ENCODE assay signal across 13 cellular contexts in genomic region chr9:4690144-4690543, GRCh38. TPM values are rescaled to one million over a fixed set of nuclear protein-coding genes. Genes with fewer than 3 reads are reported as not detected.
A peak's percentile ranks its signal among the peaks of the same experiment; 100 is the strongest.
DNase-seq lines count a peak whose midpoint lies in the region; ATAC-seq and TF ChIP-seq lines count a peak whose summit lies in the region.
"Had no signal": no experiment of that assay in that cellular context is flagged by ENCODE, and none has a peak within 500 bp of the region (broad histone marks: within the 10 kb centered on the region; RNA-seq: fewer than 3 reads in every experiment).

No MANE protein-coding gene starts in this region.

- H3K27ac Mint-ChIP-seq in CD4-positive, alpha-beta T cell = peak overlapping the region; percentile 34
- H3K27ac Mint-ChIP-seq in activated CD8-positive, alpha-beta T cell treated with anti-CD3 and anti-CD28 coated beads, Interleukin-2, amount 10 ng/mL, durations not matched to agents 7 days and 5 days = peak overlapping the region; percentile 26

- H3K27ac ChIP-seq in CD4-positive, alpha-beta T cell (ENCODE audit: low read depth, low read length) = no peak overlapping the region
- H3K27ac ChIP-seq: upper lobe of left lung had no signal

- H3K27me3 Mint-ChIP-seq in CD4-positive, alpha-beta T cell = no peaks in the 10 kb centered on the region
- no peaks in the 10 kb centered on the region for H3K27me3 Mint-ChIP-seq in activated CD8-positive, alpha-beta T cell treated with anti-CD3 and anti-CD28 coated beads, Interleukin-2, amount 10 ng/mL, durations not matched to agents 7 days and 5 days (ENCODE audit: low read depth)

- no peak overlapping the region for H3K4me3 Mint-ChIP-seq in CD4-positive, alpha-beta T cell
- H3K4me3 Mint-ChIP-seq in activated CD8-positive, alpha-beta T cell treated with anti-CD3 and anti-CD28 coated beads, Interleukin-2, amount 10 ng/mL, durations not matched to agents 7 days and 5 days = no peak overlapping the region
- H3K4me3 Mint-ChIP-seq: T-helper 2 cell treated with Interferon-gamma antibody and Interleukin-4, amounts not matched to agents 5 μg/mL and 100 μg/mL, for 36 hours had no signal

- TF ChIP-seq CTCF in CD4-positive, alpha-beta T cell (IDR thresholded peaks at IDR 0.05) = no peak

- intact Hi-C loops in CD4-positive, alpha-beta T cell (cut with DNase I, micrococcal nuclease) = no loop called here

- H3K4me1 Mint-ChIP-seq in CD4-positive, alpha-beta T cell (ENCODE audit: low read depth) = peaks cover 62% of the 10 kb centered on the region
- H3K4me1 Mint-ChIP-seq in activated CD8-positive, alpha-beta T cell treated with anti-CD3 and anti-CD28 coated beads, Interleukin-2, amount 10 ng/mL, durations not matched to agents 7 days and 5 days (ENCODE audit: low read depth) = peaks cover 5% of the 10 kb centered on the region

- CTCF ChIA-PET in CD4-positive, alpha-beta T cell (lab: Charles Lee) = no interaction called here
- CTCF ChIA-PET in activated CD8-positive, alpha-beta T cell treated with anti-CD3 and anti-CD28 coated beads, Interleukin-2, amount 10 ng/mL, durations not matched to agents 7 days and 5 days (lab: Charles Lee) = no interaction called here

- no peaks in the 10 kb centered on the region for H3K27me3 ChIP-seq in CD4-positive, alpha-beta T cell (ENCODE audit: control insufficient read depth, insufficient read depth, low read length)
- H3K27me3 ChIP-seq: adrenal gland, upper lobe of left lung had no signal

- H3K36me3 Mint-ChIP-seq in CD4-positive, alpha-beta T cell (ENCODE audit: low read depth) = peaks cover 86% of the 10 kb centered on the region
- peaks cover 41% of the 10 kb centered on the region for H3K36me3 Mint-ChIP-seq in activated CD8-positive, alpha-beta T cell treated with anti-CD3 and anti-CD28 coated beads, Interleukin-2, amount 10 ng/mL, durations not matched to agents 7 days and 5 days (ENCODE audit: low read depth)

- no peak for ATAC-seq in CD4-positive, alpha-beta T cell (ENCODE audit: poor library complexity)
- ATAC-seq in GM19397 (IDR thresholded peaks at IDR 0.05; ENCODE audit: unreplicated experiment) (peak; percentile 69), HG02973 (IDR thresholded peaks at IDR 0.05; ENCODE audit: unreplicated experiment) (peak; percentile 47), HG02970 (IDR thresholded peaks at IDR 0.05; ENCODE audit: low FRiP score, unreplicated experiment) (no peak)
- no peak for ATAC-seq in activated CD8-positive, alpha-beta T cell treated with anti-CD3 and anti-CD28 coated beads, Interleukin-2, amount 10 ng/mL, durations not matched to agents 7 days and 5 days

- POLR2A ChIA-PET in CD4-positive, alpha-beta T cell (lab: Charles Lee) = no interaction called here
- POLR2A ChIA-PET in activated CD8-positive, alpha-beta T cell treated with anti-CD3 and anti-CD28 coated beads, Interleukin-2, amount 10 ng/mL, durations not matched to agents 7 days and 5 days (lab: Charles Lee) = no interaction called here

- no peaks in the 10 kb centered on the region for H3K9me3 ChIP-seq in CD4-positive, alpha-beta T cell (ENCODE audit: control insufficient read depth, low read length)
- H3K9me3 ChIP-seq: adrenal gland, upper lobe of left lung had no signal

- DNase-seq in CD4-positive, alpha-beta T cell = no peak
- no peak for DNase-seq in activated CD8-positive, alpha-beta T cell treated with anti-CD3 and anti-CD28 coated beads, Interleukin-2, amount 10 ng/mL, durations not matched to agents 7 days and 5 days
- DNase-seq in hepatic stellate cell (ENCODE audit: low spot score) (no peak), iPS-NIHi11 (ENCODE audit: low spot score) (no peak), ureter (ENCODE audit: low spot score) (no peak)
- DNase-seq: adrenal gland; NCI-H774; stimulated activated CD4-positive, alpha-beta T cell treated with anti-CD3 and anti-CD28 coated beads, Interleukin-12 subunit alpha, Interleukin-12 subunit beta, amount 100 ng/mL, for 4 hours; upper lobe of left lung had no signal

- H3K9me3 Mint-ChIP-seq in CD4-positive, alpha-beta T cell = no peaks in the 10 kb centered on the region
- no peaks in the 10 kb centered on the region for H3K9me3 Mint-ChIP-seq in activated CD8-positive, alpha-beta T cell treated with anti-CD3 and anti-CD28 coated beads, Interleukin-2, amount 10 ng/mL, durations not matched to agents 7 days and 5 days (ENCODE audit: insufficient read depth)
- H3K9me3 Mint-ChIP-seq: T-helper 2 cell treated with Interferon-gamma antibody and Interleukin-4, amounts not matched to agents 5 μg/mL and 100 μg/mL, for 36 hours had no signal

RNA-seq across cellular contexts. Expression of gene CDC37L1, which starts 10.8 kb away (rescaled TPM):
- 10 to 100 TPM; 49.1 to 53.4 TPM for total RNA-seq in CD4-positive, alpha-beta T cell
- total RNA-seq in activated CD8-positive, alpha-beta T cell treated with anti-CD3 and anti-CD28 coated beads, Interleukin-2, amount 10 ng/mL, durations not matched to agents 7 days and 5 days = 1 to 10 TPM; 8.0 to 8.9 TPM
- 18.3 TPM for total RNA-seq in ureter

RNA-seq across cellular contexts. Expression of gene SPATA6L, which starts 23.9 kb away (rescaled TPM):
- total RNA-seq in CD4-positive, alpha-beta T cell = 10 to 100 TPM in 1 of 2 experiments, 1 to 10 TPM in 1; 9.4 to 10.8 TPM
- under 1 TPM; 0.29 to 0.76 TPM for total RNA-seq in activated CD8-positive, alpha-beta T cell treated with anti-CD3 and anti-CD28 coated beads, Interleukin-2, amount 10 ng/mL, durations not matched to agents 7 days and 5 days
- total RNA-seq in ureter = 23.1 TPM

RNA-seq across cellular contexts. Expression of gene PLPP6, which starts 28.1 kb away (rescaled TPM):
- 10 to 100 TPM in 1 of 2 experiments, 1 to 10 TPM in 1; 8.9 to 10.5 TPM for total RNA-seq in CD4-positive, alpha-beta T cell
- 1 to 10 TPM; 5.2 to 6.0 TPM for total RNA-seq in activated CD8-positive, alpha-beta T cell treated with anti-CD3 and anti-CD28 coated beads, Interleukin-2, amount 10 ng/mL, durations not matched to agents 7 days and 5 days
- 11.4 TPM for total RNA-seq in ureter

RNA-seq across cellular contexts. Expression of gene AK3, which starts 50.9 kb away (rescaled TPM):
- 10 to 100 TPM; 19.9 to 20.9 TPM for total RNA-seq in CD4-positive, alpha-beta T cell
- 10 to 100 TPM; 34.8 to 35.4 TPM for total RNA-seq in activated CD8-positive, alpha-beta T cell treated with anti-CD3 and anti-CD28 coated beads, Interleukin-2, amount 10 ng/mL, durations not matched to agents 7 days and 5 days
- total RNA-seq in ureter = 81.6 TPM

Comparison
In these comparisons a context has a peak if more than half of its experiments do, and no peak if none do; other contexts are left out.
1. ATAC-seq: peak in GM19397 (single experiment) and HG02973 (single experiment); none in CD4-positive, alpha-beta T cell (single experiment), activated CD8-positive, alpha-beta T cell treated with anti-CD3 and anti-CD28 coated beads, Interleukin-2, amount 10 ng/mL, durations not matched to agents 7 days and 5 days (single experiment) and HG02970 (single experiment).
2. RNA of gene SPATA6L, which starts 23.9 kb away (total RNA-seq): 23.1 TPM in ureter (single experiment) and 9.4 to 10.8 TPM in CD4-positive, alpha-beta T cell; 0.29 to 0.76 TPM in activated CD8-positive, alpha-beta T cell treated with anti-CD3 and anti-CD28 coated beads, Interleukin-2, amount 10 ng/mL, durations not matched to agents 7 days and 5 days; every median in the first group is over 4 times any median in the second.